15 cellular contexts compared by ENCODE assay signal in the genomic region with DNA sequence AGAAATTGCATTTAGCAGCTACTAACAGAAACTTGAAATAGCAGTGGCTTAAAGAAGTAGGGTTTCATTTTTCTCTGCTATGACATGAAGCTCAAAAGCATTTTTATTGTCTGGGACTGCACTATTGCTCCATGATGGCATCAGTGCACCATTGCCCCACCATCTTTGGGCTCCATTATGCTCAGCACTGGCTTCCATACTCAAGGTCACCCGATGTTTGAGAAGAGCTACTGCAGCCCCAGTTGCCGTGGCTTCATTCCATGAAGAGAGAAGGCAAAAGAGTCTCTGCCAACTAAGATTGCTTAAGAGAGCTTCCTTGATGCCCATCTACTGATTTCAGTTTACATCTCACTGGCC.
"Had no signal": no experiment of that assay in that cellular context is flagged by ENCODE, and none has a peak within 500 bp of the region (broad histone marks: within the 10 kb centered on the region; RNA-seq: fewer than 3 reads in every experiment).

No MANE protein-coding gene starts in this region.

- ATAC-seq: left colon; lower lobe of right lung; sciatic nerve; stimulated activated memory B cell treated with anti-CD40 and anti-IgM and Interleukin-4, amounts not matched to agents 10 μg/mL and 1 μg/mL and 100 μg/mL, for 72 hours; T-helper 17 cell had no signal

- H3K27me3 ChIP-seq: ovary, thyroid gland had no signal

- FAIRE-seq: islet of Langerhans had no signal

- H3K27ac Mint-ChIP-seq: activated B cell treated with CpG ODN at 0.5 μM for 24 hours; activated CD4-positive, alpha-beta T cell treated with anti-CD3 and anti-CD28 coated beads, Interleukin-2, amount 10 ng/mL, durations not matched to agents 7 days and 5 days; activated naive CD8-positive, alpha-beta T cell treated with anti-CD3 and anti-CD28 coated beads, Interleukin-2, amount 10 ng/mL, durations not matched to agents 7 days and 5 days; activated T-helper 1 cell treated with anti-CD3 and anti-CD28 coated beads, Interleukin-12 subunit alpha, Interleukin-12 subunit beta, Interleukin-2, Interleukin-4 antibody, amounts not matched to agents 30 ng/mL and 10 ng/mL and 1 ng/mL, durations not matched to agents 14 hours and 24 hours and 36 hours; stimulated activated memory B cell treated with anti-CD40 and anti-IgM and Interleukin-4, amounts not matched to agents 10 μg/mL and 1 μg/mL and 100 μg/mL, for 72 hours; T-helper 17 cell had no signal

- H3K4me3 ChIP-seq: lower lobe of right lung, ovary, thyroid gland had no signal

- H3K27ac ChIP-seq: lower lobe of right lung, ovary, thyroid gland had no signal

- H3K27me3 Mint-ChIP-seq: activated B cell treated with CpG ODN at 0.5 μM for 24 hours; activated CD4-positive, alpha-beta T cell treated with anti-CD3 and anti-CD28 coated beads, Interleukin-2, amount 10 ng/mL, durations not matched to agents 7 days and 5 days; activated naive CD8-positive, alpha-beta T cell treated with anti-CD3 and anti-CD28 coated beads, Interleukin-2, amount 10 ng/mL, durations not matched to agents 7 days and 5 days; stimulated activated memory B cell treated with anti-CD40 and anti-IgM and Interleukin-4, amounts not matched to agents 10 μg/mL and 1 μg/mL and 100 μg/mL, for 72 hours; T-helper 17 cell had no signal

- H3K9me3 Mint-ChIP-seq: activated B cell treated with CpG ODN at 0.5 μM for 24 hours; activated CD4-positive, alpha-beta T cell treated with anti-CD3 and anti-CD28 coated beads, Interleukin-2, amount 10 ng/mL, durations not matched to agents 7 days and 5 days; activated naive CD8-positive, alpha-beta T cell treated with anti-CD3 and anti-CD28 coated beads, Interleukin-2, amount 10 ng/mL, durations not matched to agents 7 days and 5 days; activated T-helper 1 cell treated with anti-CD3 and anti-CD28 coated beads, Interleukin-12 subunit alpha, Interleukin-12 subunit beta, Interleukin-2, Interleukin-4 antibody, amounts not matched to agents 30 ng/mL and 10 ng/mL and 1 ng/mL, durations not matched to agents 14 hours and 24 hours and 36 hours; stimulated activated memory B cell treated with anti-CD40 and anti-IgM and Interleukin-4, amounts not matched to agents 10 μg/mL and 1 μg/mL and 100 μg/mL, for 72 hours had no signal

- H3K4me1 Mint-ChIP-seq: activated B cell treated with CpG ODN at 0.5 μM for 24 hours; activated CD4-positive, alpha-beta T cell treated with anti-CD3 and anti-CD28 coated beads, Interleukin-2, amount 10 ng/mL, durations not matched to agents 7 days and 5 days; activated naive CD8-positive, alpha-beta T cell treated with anti-CD3 and anti-CD28 coated beads, Interleukin-2, amount 10 ng/mL, durations not matched to agents 7 days and 5 days; stimulated activated memory B cell treated with anti-CD40 and anti-IgM and Interleukin-4, amounts not matched to agents 10 μg/mL and 1 μg/mL and 100 μg/mL, for 72 hours had no signal

- DNase-seq: activated B cell treated with CpG ODN at 0.5 μM for 24 hours; activated CD4-positive, alpha-beta T cell treated with anti-CD3 and anti-CD28 coated beads, Interleukin-2, amount 10 ng/mL, durations not matched to agents 7 days and 5 days; activated CD8-positive, alpha-beta memory T cell treated with anti-CD3 and anti-CD28 coated beads, Interleukin-2, amount 50 U/mL, for 48 hours; activated naive CD8-positive, alpha-beta T cell treated with anti-CD3 and anti-CD28 coated beads, Interleukin-2, amount 10 ng/mL, durations not matched to agents 7 days and 5 days; aorta; left colon; lower lobe of right lung; ovary; stimulated activated CD4-positive, alpha-beta T cell treated with anti-CD3 and anti-CD28 coated beads, Interleukin-2, amount 100 ng/mL, for 24 hours; T-helper 17 cell; thyroid gland had no signal

- H3K9me3 ChIP-seq: lower lobe of right lung, ovary, thyroid gland had no signal

- H3K4me3 Mint-ChIP-seq: activated B cell treated with CpG ODN at 0.5 μM for 24 hours; activated CD4-positive, alpha-beta T cell treated with anti-CD3 and anti-CD28 coated beads, Interleukin-2, amount 10 ng/mL, durations not matched to agents 7 days and 5 days; activated naive CD8-positive, alpha-beta T cell treated with anti-CD3 and anti-CD28 coated beads, Interleukin-2, amount 10 ng/mL, durations not matched to agents 7 days and 5 days; activated T-helper 1 cell treated with anti-CD3 and anti-CD28 coated beads, Interleukin-12 subunit alpha, Interleukin-12 subunit beta, Interleukin-2, Interleukin-4 antibody, amounts not matched to agents 30 ng/mL and 10 ng/mL and 1 ng/mL, durations not matched to agents 14 hours and 24 hours and 36 hours; stimulated activated memory B cell treated with anti-CD40 and anti-IgM and Interleukin-4, amounts not matched to agents 10 μg/mL and 1 μg/mL and 100 μg/mL, for 72 hours; T-helper 17 cell had no signal

- H3K36me3 ChIP-seq: ovary had no signal

- H3K4me1 ChIP-seq: lower lobe of right lung, thyroid gland had no signal
